Comparison of ENCODE assay signal across 12 cellular contexts in the genomic region with DNA sequence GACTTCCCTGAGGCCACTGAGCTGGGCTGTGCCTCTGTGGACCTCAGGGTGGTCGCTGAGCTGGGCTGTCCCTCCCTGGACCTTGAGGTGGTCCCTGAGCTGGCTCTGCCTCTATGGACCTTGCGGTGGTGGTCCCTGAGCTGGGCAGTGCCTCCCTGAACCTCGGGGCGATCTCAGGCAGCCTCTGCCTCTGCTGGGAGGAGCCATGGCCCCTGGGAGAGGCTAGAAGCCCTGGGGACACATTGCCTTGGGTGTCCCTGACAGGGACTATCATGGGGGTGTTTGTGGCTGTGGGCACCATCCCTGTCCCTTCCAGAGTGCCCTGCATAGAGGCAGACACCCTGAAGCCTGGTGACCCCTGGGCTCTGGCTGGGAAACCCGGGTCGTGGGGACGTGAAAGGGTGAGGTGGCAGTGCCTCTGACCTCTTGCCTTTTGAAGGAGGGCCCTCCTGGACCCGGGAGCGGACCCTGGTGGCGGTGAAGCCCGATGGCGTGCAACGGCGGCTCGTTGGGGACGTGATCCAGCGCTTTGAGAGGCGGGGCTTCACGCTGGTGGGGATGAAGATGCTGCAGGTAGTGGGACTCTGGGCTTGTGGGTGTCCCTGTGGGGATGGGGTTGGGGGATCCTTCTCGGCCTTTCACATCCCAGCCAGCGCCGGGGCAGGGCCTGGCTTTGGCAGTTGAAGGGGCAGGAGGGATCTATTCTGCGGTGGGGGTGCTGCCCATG. TPM values are rescaled to one million over a fixed set of nuclear protein-coding genes. Genes with fewer than 3 reads are reported as not detected.
A peak's percentile ranks its signal among the peaks of the same experiment; 100 is the strongest.
DNase-seq lines count a peak whose midpoint lies in the region; ATAC-seq and TF ChIP-seq lines count a peak whose summit lies in the region.
"Had no signal": no experiment of that assay in that cellular context is flagged by ENCODE, and none has a peak within 500 bp of the region (broad histone marks: within the 10 kb centered on the region; RNA-seq: fewer than 3 reads in every experiment).

No MANE protein-coding gene starts in this region.

- no peaks in the 10 kb centered on the region for H3K36me3 Mint-ChIP-seq in stimulated activated naive CD8-positive, alpha-beta T cell treated with anti-CD3 and anti-CD28 coated beads, Interleukin-15, Interleukin-2, amounts not matched to agents 100 ng/mL and 50 ng/mL, for 24 hours (ENCODE audit: low read depth)
- no peaks in the 10 kb centered on the region for H3K36me3 Mint-ChIP-seq in naive B cell

- no peaks in the 10 kb centered on the region for H3K9me3 ChIP-seq in adrenal gland (replicated peaks in 1 of 3)
- H3K9me3 ChIP-seq in BE2C = no peaks in the 10 kb centered on the region
- H3K9me3 ChIP-seq: suprapubic skin had no signal

- H3K27me3 ChIP-seq in adrenal gland (no peaks in the 10 kb centered on the region), BE2C (no peaks in the 10 kb centered on the region)
- H3K27me3 ChIP-seq: suprapubic skin had no signal

- peak overlapping the region; percentile 82 to 91 (median 87) for H3K27ac ChIP-seq in adrenal gland
- no peak overlapping the region for H3K27ac ChIP-seq in substantia nigra (ENCODE audit: low read depth, low read length, poor library complexity, severe bottlenecking)

- intact Hi-C loops in adrenal gland (cut with DNase I) = loop anchor here in 1 of 2 donors (10.0 kb wide), 1 partner anchor 126 kb away; a partner anchor contains a TSS

- no peaks in the 10 kb centered on the region for H3K36me3 ChIP-seq in adrenal gland (replicated peaks in 1 of 2)
- H3K36me3 ChIP-seq in BE2C = peaks cover 27% of the 10 kb centered on the region

- H3K9me3 Mint-ChIP-seq in stimulated activated naive CD8-positive, alpha-beta T cell treated with anti-CD3 and anti-CD28 coated beads, Interleukin-15, Interleukin-2, amounts not matched to agents 100 ng/mL and 50 ng/mL, for 24 hours = no peaks in the 10 kb centered on the region
- H3K9me3 Mint-ChIP-seq in naive B cell = no peaks in the 10 kb centered on the region

- TF ChIP-seq POLR2A in adrenal gland (IDR thresholded peaks at IDR 0.05) = no peak

- no peaks in the 10 kb centered on the region for H3K27me3 Mint-ChIP-seq in stimulated activated naive CD8-positive, alpha-beta T cell treated with anti-CD3 and anti-CD28 coated beads, Interleukin-15, Interleukin-2, amounts not matched to agents 100 ng/mL and 50 ng/mL, for 24 hours
- no peaks in the 10 kb centered on the region for H3K27me3 Mint-ChIP-seq in naive B cell

- no peak for ATAC-seq in stimulated activated naive CD8-positive, alpha-beta T cell treated with anti-CD3 and anti-CD28 coated beads, Interleukin-15, Interleukin-2, amounts not matched to agents 100 U/mL and 50 U/mL, for 24 hours
- ATAC-seq in naive B cell (ENCODE audit: low read depth in 2 of 2) = no peak

- DNase-seq in stimulated activated naive CD8-positive, alpha-beta T cell treated with anti-CD3 and anti-CD28 coated beads, Interleukin-15, Interleukin-2, amounts not matched to agents 100 U/mL and 50 U/mL, for 24 hours = no peak
- DNase-seq in adrenal gland (peak in 1 of 7 donors; percentile 36), naive B cell (no peak), NCI-H345 (lab: John Stamatoyannopoulos, UW) (no peak), BE2C (no peak), substantia nigra (lab: John Stamatoyannopoulos, UW) (no peak), NCI-H82 (lab: John Stamatoyannopoulos, UW) (no peak)
- DNase-seq: activated CD8-positive, alpha-beta memory T cell treated with anti-CD3 and anti-CD28 coated beads, Interleukin-2, amount 50 U/mL, for 48 hours; COR-L47; stimulated activated CD4-positive, alpha-beta T cell treated with anti-CD3 and anti-CD28 coated beads, Interleukin-12 subunit alpha, Interleukin-12 subunit beta, amount 100 ng/mL, for 4 hours had no signal

- no peak for TF ChIP-seq CTCF in adrenal gland (IDR thresholded peaks at IDR 0.05)
- no peak for TF ChIP-seq CTCF in BE2C (IDR thresholded peaks at IDR 0.05; ENCODE audit: low read depth, low read length)

- H3K4me3 Mint-ChIP-seq in stimulated activated naive CD8-positive, alpha-beta T cell treated with anti-CD3 and anti-CD28 coated beads, Interleukin-15, Interleukin-2, amounts not matched to agents 100 ng/mL and 50 ng/mL, for 24 hours = peak overlapping the region; percentile 67
- peak overlapping the region; percentile 69 to 98 (median 84) for H3K4me3 Mint-ChIP-seq in naive B cell

- WGBS in adrenal gland, 4 donors = 64 to 85% (median 76%) methylated on average over 18 to 23 of the region's 23 CpGs

- peaks cover 23 to 24% of the 10 kb centered on the region in 2 donors for H3K4me1 ChIP-seq in adrenal gland (replicated peaks in 1 of 2)
- peaks cover 8% of the 10 kb centered on the region for H3K4me1 ChIP-seq in BE2C

- H3K4me3 ChIP-seq in adrenal gland = no peak overlapping the region
- H3K4me3 ChIP-seq in BE2C (ENCODE audit: low read depth, low read length) = no peak overlapping the region; the same call in 1 of the 2 replicates

- no peak overlapping the region for H3K27ac Mint-ChIP-seq in stimulated activated naive CD8-positive, alpha-beta T cell treated with anti-CD3 and anti-CD28 coated beads, Interleukin-15, Interleukin-2, amounts not matched to agents 100 ng/mL and 50 ng/mL, for 24 hours
- H3K27ac Mint-ChIP-seq in naive B cell = peak overlapping the region in 5 of 6 donors; percentile 30 to 94 (median 68)

- H3K4me1 Mint-ChIP-seq in stimulated activated naive CD8-positive, alpha-beta T cell treated with anti-CD3 and anti-CD28 coated beads, Interleukin-15, Interleukin-2, amounts not matched to agents 100 ng/mL and 50 ng/mL, for 24 hours (ENCODE audit: low read depth) = peaks cover 27% of the 10 kb centered on the region
- H3K4me1 Mint-ChIP-seq in naive B cell = peaks cover 21 to 44% (median 22%) of the 10 kb centered on the region in 3 donors

RNA-seq across cellular contexts. Expression of a gene that starts 1.7 kb away (rescaled TPM):
- 100 to 1,000 TPM; 127 to 214 (median 157) TPM for total RNA-seq in adrenal gland
- polyA plus RNA-seq in adrenal gland = 100 to 1,000 TPM in 2 of 3 donors, 10 to 100 TPM in 1; 67.8 to 492 (median 347) TPM
- polyA plus RNA-seq in naive B cell (ENCODE audit: low read depth in 6 of 6) = 100 to 1,000 TPM in 1 of 6 donors, 10 to 100 TPM in 5; 56.9 to 104 (median 65.1) TPM
- polyA plus RNA-seq in BE2C (2012; ENCODE audit: insufficient read depth, insufficient read length, low read depth) = 507 TPM

RNA-seq across cellular contexts. Expression of a gene that starts 3.0 kb away (rescaled TPM):
- 10 to 100 TPM; 29.6 to 65.5 (median 41.7) TPM for total RNA-seq in adrenal gland
- 100 to 1,000 TPM in 2 of 3 donors, 1 to 10 TPM in 1; 5.9 to 143 (median 105) TPM for polyA plus RNA-seq in adrenal gland
- polyA plus RNA-seq in naive B cell (ENCODE audit: low read depth in 6 of 6) = 1 to 10 TPM; 3.8 to 9.4 (median 5.2) TPM
- polyA plus RNA-seq in BE2C (2012; ENCODE audit: insufficient read depth, insufficient read length, low read depth) = 11.6 TPM

RNA-seq across cellular contexts. Expression of a gene that starts 16.9 kb away (rescaled TPM):
- 10 to 100 TPM; 31.7 to 66.7 (median 47.5) TPM for total RNA-seq in adrenal gland
- polyA plus RNA-seq in adrenal gland = 10 to 100 TPM; 18.2 to 55.5 (median 39.0) TPM
- polyA plus RNA-seq in naive B cell (ENCODE audit: low read depth in 6 of 6) = 10 to 100 TPM in 5 of 6 donors, 1 to 10 TPM in 1; 7.1 to 24.3 (median 17.2) TPM
- polyA plus RNA-seq in BE2C (2012; ENCODE audit: insufficient read depth, insufficient read length, low read depth) = 137 TPM

RNA-seq across cellular contexts. Expression of a gene that starts 26.7 kb away (rescaled TPM):
- total RNA-seq in adrenal gland = 10 to 100 TPM; 28.1 to 53.0 (median 40.8) TPM
- polyA plus RNA-seq in adrenal gland (10 to 100 TPM; 12.7 to 63.4 (median 44.2) TPM), naive B cell (ENCODE audit: low read depth in 6 of 6) (1 to 10 TPM; 1.0 to 4.8 (median 1.9) TPM)
- 25.3 TPM for polyA plus RNA-seq in BE2C (2012; ENCODE audit: insufficient read depth, insufficient read length, low read depth)

RNA-seq across cellular contexts. Expression of a gene that starts 28.4 kb away (rescaled TPM):
- total RNA-seq in adrenal gland = 100 to 1,000 TPM in 3 of 8 donors, 10 to 100 TPM in 5; 65.2 to 132 (median 81.4) TPM
- 100 to 1,000 TPM in 2 of 3 donors, 10 to 100 TPM in 1; 42.9 to 155 (median 123) TPM for polyA plus RNA-seq in adrenal gland
- 10 to 100 TPM; 60.1 to 76.8 (median 65.7) TPM for polyA plus RNA-seq in naive B cell (ENCODE audit: low read depth in 6 of 6)
- 231 TPM for polyA plus RNA-seq in BE2C (2012; ENCODE audit: insufficient read depth, insufficient read length, low read depth)
